28 cellular contexts compared by ENCODE assay signal in the genomic region with DNA sequence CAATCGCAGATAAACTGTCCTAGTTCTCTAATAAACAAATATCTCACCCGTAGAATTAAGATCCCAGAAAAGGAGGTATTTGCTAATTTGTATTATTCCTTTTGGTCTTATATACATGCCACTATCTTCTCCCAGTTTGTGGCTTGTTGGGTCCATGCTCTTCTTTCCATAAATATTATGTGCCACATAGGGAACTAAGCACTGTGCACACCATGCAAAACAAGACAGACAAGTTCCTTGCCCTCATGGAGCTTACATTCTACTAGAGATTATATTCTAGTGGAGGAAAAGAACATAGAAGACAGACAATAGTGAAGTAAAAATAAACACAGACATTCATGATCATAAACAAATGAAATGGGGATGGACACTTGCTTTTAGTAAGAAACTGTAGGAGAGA.
"Had no signal": no experiment of that assay in that cellular context is flagged by ENCODE, and none has a peak within 500 bp of the region (broad histone marks: within the 10 kb centered on the region; RNA-seq: fewer than 3 reads in every experiment).

No MANE protein-coding gene starts in this region.

- DNase-seq: activated B cell treated with CpG ODN at 0.5 μM for 24 hours; activated CD4-positive, alpha-beta memory T cell treated with anti-CD3 and anti-CD28 coated beads, Interleukin-2, amount 10 ng/mL, durations not matched to agents 7 days and 5 days; activated CD4-positive, alpha-beta T cell treated with anti-CD3 and anti-CD28 coated beads for 1 hour; activated CD4-positive, alpha-beta T cell treated with anti-CD3 and anti-CD28 coated beads, Interleukin-2, amount 10 ng/mL, durations not matched to agents 24 days and 14 days; activated effector memory CD4-positive, alpha-beta T cell treated with Interleukin-2 at 50 U/mL for 16 hours; activated naive CD4-positive, alpha-beta T cell; activated T-cell treated with anti-CD3 and anti-CD28 coated beads, Interleukin-2, amount 50 U/mL, for 4 hours; amygdala; cerebellar nuclear complex; NCI-H1048; NCI-H146; NCI-H187 treated with DMSO at 0.1 percent for 48 hours; NCI-H2081 treated with DMSO at 0.1 percent for 48 hours; NCI-H446; NCI-H524; Peyer's patch; Right ventricle myocardium superior; SJCRH30; SK-N-SH; SW 1271; T-helper 2 cell; T1000 had no signal

- H3K27me3 ChIP-seq: cardiac muscle cell, Peyer's patch, SJCRH30 had no signal

- H3K9ac ChIP-seq: SK-N-SH had no signal

- H3K9me3 Mint-ChIP-seq: activated B cell treated with CpG ODN at 0.5 μM for 24 hours; activated CD4-positive, alpha-beta memory T cell treated with anti-CD3 and anti-CD28 coated beads, Interleukin-2, amount 10 ng/mL, durations not matched to agents 7 days and 5 days; activated naive CD4-positive, alpha-beta T cell treated with anti-CD3 and anti-CD28 coated beads, Interleukin-2, amount 50 U/mL, for 24 hours; activated T-cell treated with anti-CD3 and anti-CD28 coated beads, Interleukin-2, amount 50 U/mL, for 4 hours had no signal

- H3K27ac ChIP-seq: cardiac muscle cell, Peyer's patch, RWPE1, SJCRH30 had no signal

- ATAC-seq: activated T-cell treated with anti-CD3 and anti-CD28 coated beads, Interleukin-2, amount 50 U/mL, for 4 hours had no signal

- H3K9me2 ChIP-seq: SK-N-SH had no signal

- FAIRE-seq: astrocyte, colon, TTC549 had no signal

- H3K9me3 ChIP-seq: Peyer's patch, SJCRH30, SK-N-SH had no signal

- H3K4me2 ChIP-seq: SK-N-SH had no signal

- H3K27me3 Mint-ChIP-seq: activated B cell treated with CpG ODN at 0.5 μM for 24 hours; activated CD4-positive, alpha-beta memory T cell treated with anti-CD3 and anti-CD28 coated beads, Interleukin-2, amount 10 ng/mL, durations not matched to agents 7 days and 5 days; activated CD4-positive, alpha-beta T cell treated with anti-CD3 and anti-CD28 coated beads, Interleukin-2, amount 10 ng/mL, durations not matched to agents 24 days and 14 days; activated naive CD4-positive, alpha-beta T cell treated with anti-CD3 and anti-CD28 coated beads, Interleukin-2, amount 50 U/mL, for 24 hours had no signal

- H3K4me3 ChIP-seq: cardiac muscle cell, Peyer's patch, SJCRH30 had no signal

- H3K4me3 Mint-ChIP-seq: activated B cell treated with CpG ODN at 0.5 μM for 24 hours; activated CD4-positive, alpha-beta memory T cell treated with anti-CD3 and anti-CD28 coated beads, Interleukin-2, amount 10 ng/mL, durations not matched to agents 7 days and 5 days; activated CD4-positive, alpha-beta T cell treated with anti-CD3 and anti-CD28 coated beads, Interleukin-2, amount 10 ng/mL, durations not matched to agents 24 days and 14 days; activated naive CD4-positive, alpha-beta T cell treated with anti-CD3 and anti-CD28 coated beads, Interleukin-2, amount 50 U/mL, for 24 hours; activated T-cell treated with anti-CD3 and anti-CD28 coated beads, Interleukin-2, amount 50 U/mL, for 4 hours had no signal

- H3K27ac Mint-ChIP-seq: activated B cell treated with CpG ODN at 0.5 μM for 24 hours; activated CD4-positive, alpha-beta memory T cell treated with anti-CD3 and anti-CD28 coated beads, Interleukin-2, amount 10 ng/mL, durations not matched to agents 7 days and 5 days; activated CD4-positive, alpha-beta T cell treated with anti-CD3 and anti-CD28 coated beads, Interleukin-2, amount 10 ng/mL, durations not matched to agents 24 days and 14 days; activated naive CD4-positive, alpha-beta T cell treated with anti-CD3 and anti-CD28 coated beads, Interleukin-2, amount 50 U/mL, for 24 hours had no signal
